ENCODE assay signal across 9 cellular contexts in the genomic region with DNA sequence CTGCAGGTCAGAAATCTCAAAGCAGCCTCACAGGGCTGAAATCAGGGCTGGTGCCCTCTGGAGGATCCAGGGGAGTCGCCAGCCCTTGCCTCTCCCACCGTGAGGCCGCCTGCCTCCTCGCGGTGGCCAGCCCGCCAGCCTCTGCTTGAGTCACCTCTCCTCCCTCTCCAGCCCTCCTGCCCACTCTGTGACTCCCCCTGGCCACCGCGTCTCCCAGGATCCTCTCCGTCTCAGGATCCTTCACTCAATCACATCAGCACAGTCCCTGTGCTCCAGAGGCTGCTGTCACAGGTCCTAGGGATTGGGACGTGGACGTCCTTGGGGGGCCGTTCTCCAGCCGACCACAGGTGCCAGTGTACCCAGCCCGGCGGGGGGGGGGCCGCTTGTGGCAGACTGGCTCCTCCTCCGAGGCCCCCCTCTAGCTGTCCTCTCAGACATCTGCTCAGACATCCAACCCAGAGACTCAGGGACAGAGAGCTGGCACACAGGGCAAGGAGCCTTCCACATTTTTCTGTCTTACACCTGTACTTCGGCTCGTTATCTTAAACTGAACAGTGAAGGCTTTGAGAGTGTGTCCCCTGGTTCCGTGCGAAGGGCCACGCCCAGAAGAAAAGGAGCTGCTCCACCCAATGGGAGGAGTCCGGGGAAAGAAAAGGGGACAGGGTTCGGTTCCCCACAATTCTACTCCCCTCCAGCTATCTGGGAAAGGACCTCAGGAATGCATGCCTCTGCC. TPM values are rescaled to one million over a fixed set of nuclear protein-coding genes. Genes with fewer than 3 reads are reported as not detected.
DNase-seq lines count a peak whose midpoint lies in the region; TF ChIP-seq lines count a peak whose summit lies in the region.
"Had no signal": no experiment of that assay in that cellular context is flagged by ENCODE, and none has a peak within 500 bp of the region (broad histone marks: within the 10 kb centered on the region; RNA-seq: fewer than 3 reads in every experiment).

No MANE protein-coding gene starts in this region.

- no peak for TF ChIP-seq POLR2A in erythroblast (IDR thresholded peaks at IDR 0.05; ENCODE audit: low read length)

- H3K4me1 ChIP-seq in SJSA1 (replicated peaks) (peaks cover 4% of the 10 kb centered on the region), hepatocyte (ENCODE audit: insufficient read depth) (no peaks in the 10 kb centered on the region)

- no peak overlapping the region for H3K27ac Mint-ChIP-seq in type B pancreatic cell

- no peaks in the 10 kb centered on the region for H3K36me3 Mint-ChIP-seq in type B pancreatic cell

- DNase-seq in NCI-H82 (lab: John Stamatoyannopoulos, UW) (peak; percentile 15), NCI-H82 treated with DMSO at 0.1 percent for 48 hours (lab: John Stamatoyannopoulos, UW; ENCODE audit: unreplicated experiment) (no peak), SJSA1 (ENCODE audit: low read depth in 1 of 2, low spot score in 2 of 2) (peak; percentile 23 to 65), hepatocyte (ENCODE audit: low spot score) (peak; percentile 67), type B pancreatic cell (ENCODE audit: extremely low spot score, unreplicated experiment) (no peak), erythroblast (lab: John Stamatoyannopoulos, UW) (no peak), ureter (ENCODE audit: low spot score) (no peak), GDM1 (lab: John Stamatoyannopoulos, UW) (no peak)

- 52% methylated on average over 24 of the region's 24 CpGs for WGBS in hepatocyte (ENCODE audit: low lambda C conversion rate, missing lambda C conversion rate)

- H3K27me3 Mint-ChIP-seq in type B pancreatic cell = peaks cover 25% of the 10 kb centered on the region

- no peak overlapping the region for H3K4me3 ChIP-seq in SJSA1
- no peak overlapping the region for H3K4me3 ChIP-seq in hepatocyte

- TF ChIP-seq CTCF in hepatocyte (IDR thresholded peaks at IDR 0.05; ENCODE audit: poor library complexity) = peak; percentile 24
- TF ChIP-seq CTCF in type B pancreatic cell (conservative IDR thresholded peaks at IDR 0.05) = peak; percentile 38

- no peak overlapping the region for H3K4me3 Mint-ChIP-seq in type B pancreatic cell

- peaks cover 3% of the 10 kb centered on the region for H3K4me1 Mint-ChIP-seq in type B pancreatic cell (ENCODE audit: unreplicated experiment)

- H3K27me3 ChIP-seq in SJSA1 (replicated peaks) (peaks cover 10% of the 10 kb centered on the region), hepatocyte (no peaks in the 10 kb centered on the region)

- H3K36me3 ChIP-seq in SJSA1 (no peaks in the 10 kb centered on the region), hepatocyte (replicated peaks; ENCODE audit: insufficient read depth, low read depth) (no peaks in the 10 kb centered on the region)

- no peaks in the 10 kb centered on the region for H3K9me3 Mint-ChIP-seq in type B pancreatic cell

- no peak overlapping the region for H3K4me2 ChIP-seq in hepatocyte

- H3K79me2 ChIP-seq in hepatocyte = no peaks in the 10 kb centered on the region

- H3K27ac ChIP-seq in SJSA1 (no peak overlapping the region), hepatocyte (no peak overlapping the region)
- H3K27ac ChIP-seq: RWPE1 had no signal

- H4K20me1 ChIP-seq in hepatocyte (ENCODE audit: insufficient read depth, poor library complexity, severe bottlenecking) = no peaks in the 10 kb centered on the region

- H2AFZ ChIP-seq in hepatocyte = no peak overlapping the region

- H3K9me3 ChIP-seq in SJSA1 (replicated peaks) (no peaks in the 10 kb centered on the region), hepatocyte (ENCODE audit: low read depth) (no peaks in the 10 kb centered on the region)

- H3K9me2 ChIP-seq in hepatocyte (replicated peaks; ENCODE audit: insufficient read depth) = no peaks in the 10 kb centered on the region

RNA-seq across cellular contexts. Expression of a gene that starts 9.4 kb away (rescaled TPM):
- total RNA-seq in SJSA1 (2014; rRNA removed; shearing (Covaris generic)) = 25.2 and 29.2 TPM in 2 replicates
- 32.1 and 38.0 TPM in 2 replicates for total RNA-seq in hepatocyte
- polyA plus RNA-seq in hepatocyte = 25.9 and 27.8 TPM in 2 replicates
- total RNA-seq in type B pancreatic cell (ENCODE audit: low replicate concordance) = 36.6 and 38.1 TPM in 2 replicates
- 47.0 TPM for total RNA-seq in ureter

Comparison
In these comparisons a context has a peak if more than half of its experiments do, and no peak if none do; other contexts are left out.
1. DNase-seq: peak in NCI-H82 (single experiment), SJSA1 (2 of 2) and hepatocyte (single experiment); none in NCI-H82 treated with DMSO at 0.1 percent for 48 hours (single experiment), type B pancreatic cell (single experiment), erythroblast (0 of 2), ureter (single experiment) and GDM1 (single experiment).